In genomic region chr6:149991403-149991795, GRCh38 we compare ENCODE assay signal across 1 cellular context.
TF ChIP-seq lines count a peak whose summit lies in the region.

No MANE protein-coding gene starts in this region.

TF ChIP-seq in HepG2, 621 proteins besides CTCF, POLR2A, EP300 and RAD21:
- peak; percentile 11; the same call in 1 of the 2 replicates for TF ChIP-seq GABPB1 (CRISPR knock-in tag; IDR thresholded peaks at IDR 0.05)
